1 cellular context compared by ENCODE assay signal in the genomic region with DNA sequence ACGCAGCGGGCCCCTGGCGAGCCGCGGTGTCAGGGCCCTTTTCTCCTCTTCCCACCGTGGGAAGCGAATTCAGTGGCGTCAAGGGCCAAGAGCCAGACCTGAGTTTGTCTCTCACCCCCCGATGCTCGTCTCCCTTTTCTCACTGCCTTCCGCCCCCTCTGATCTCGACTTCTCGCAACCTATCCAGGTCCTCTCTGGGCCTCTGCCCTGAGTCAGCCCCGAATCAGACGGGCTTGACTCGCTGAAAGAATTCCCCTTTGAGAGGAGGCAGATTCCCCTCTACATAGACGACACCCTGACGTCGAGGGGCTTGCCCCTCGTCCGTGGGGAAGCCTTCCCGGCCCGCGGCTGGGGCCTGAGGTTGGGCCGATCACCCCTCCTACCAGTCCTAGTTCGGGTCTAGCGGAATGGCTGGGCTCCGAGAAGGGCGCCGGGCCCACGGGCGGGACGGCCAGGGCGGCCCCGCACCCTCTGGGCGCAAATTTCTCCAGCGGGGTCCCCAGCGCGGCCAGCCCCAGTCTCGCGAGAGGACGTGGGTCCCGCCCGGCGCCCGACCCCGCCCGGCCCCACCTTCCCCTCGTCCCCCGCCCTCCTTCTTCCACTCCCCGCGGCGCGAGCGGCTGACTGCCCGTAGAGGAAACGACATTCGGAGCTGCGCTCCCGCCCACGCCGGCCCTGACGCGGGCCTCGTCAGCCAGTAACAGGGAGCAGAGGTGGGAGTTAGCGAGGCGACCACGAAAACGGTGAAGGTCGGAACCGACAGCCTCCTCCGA.
TF ChIP-seq lines count a peak whose summit lies in the region.

A gene with protein sequence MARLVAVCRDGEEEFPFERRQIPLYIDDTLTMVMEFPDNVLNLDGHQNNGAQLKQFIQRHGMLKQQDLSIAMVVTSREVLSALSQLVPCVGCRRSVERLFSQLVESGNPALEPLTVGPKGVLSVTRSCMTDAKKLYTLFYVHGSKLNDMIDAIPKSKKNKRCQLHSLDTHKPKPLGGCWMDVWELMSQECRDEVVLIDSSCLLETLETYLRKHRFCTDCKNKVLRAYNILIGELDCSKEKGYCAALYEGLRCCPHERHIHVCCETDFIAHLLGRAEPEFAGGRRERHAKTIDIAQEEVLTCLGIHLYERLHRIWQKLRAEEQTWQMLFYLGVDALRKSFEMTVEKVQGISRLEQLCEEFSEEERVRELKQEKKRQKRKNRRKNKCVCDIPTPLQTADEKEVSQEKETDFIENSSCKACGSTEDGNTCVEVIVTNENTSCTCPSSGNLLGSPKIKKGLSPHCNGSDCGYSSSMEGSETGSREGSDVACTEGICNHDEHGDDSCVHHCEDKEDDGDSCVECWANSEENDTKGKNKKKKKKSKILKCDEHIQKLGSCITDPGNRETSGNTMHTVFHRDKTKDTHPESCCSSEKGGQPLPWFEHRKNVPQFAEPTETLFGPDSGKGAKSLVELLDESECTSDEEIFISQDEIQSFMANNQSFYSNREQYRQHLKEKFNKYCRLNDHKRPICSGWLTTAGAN (plus strand): TSS at position 600 of the 773 bp plus-strand sequence. CDS start 806 bp downstream, outside the sequence.

TF ChIP-seq in HepG2, 621 proteins besides CTCF, POLR2A, EP300 and RAD21 (continued from another document and continues in another):
- TF ChIP-seq ZC3H13 (CRISPR knock-in tag; IDR thresholded peaks at IDR 0.05) (no peak; the same call in 1 of the 2 replicates), ZSCAN9 (CRISPR knock-in tag; IDR thresholded peaks at IDR 0.05; ENCODE audit: borderline replicate concordance) (peak; percentile 83), ZNF256 (CRISPR knock-in tag; conservative IDR thresholded peaks at IDR 0.05) (no peak), ZNF557 (CRISPR knock-in tag; IDR thresholded peaks at IDR 0.05) (no peak), ZFP36 (IDR thresholded peaks at IDR 0.05; ENCODE audit: borderline replicate concordance, low read depth, low read length, partially characterized antibody) (no peak), FOXJ3 (CRISPR knock-in tag; IDR thresholded peaks at IDR 0.05; ENCODE audit: borderline replicate concordance) (no peak), RARA (CRISPR knock-in tag; IDR thresholded peaks at IDR 0.05) (no peak), TBL1XR1 (IDR thresholded peaks at IDR 0.05; ENCODE audit: borderline replicate concordance, low read length, partially characterized antibody) (no peak), FOXK2 (IDR thresholded peaks at IDR 0.05) (no peak), ZNF605 (CRISPR knock-in tag; IDR thresholded peaks at IDR 0.05) (no peak), ZNF839 (CRISPR knock-in tag; IDR thresholded peaks at IDR 0.05; ENCODE audit: borderline replicate concordance) (peak; percentile 76), ZNF367 (CRISPR knock-in tag; IDR thresholded peaks at IDR 0.05; ENCODE audit: borderline replicate concordance) (no peak; the same call in 1 of the 2 replicates), MAZ (IDR thresholded peaks at IDR 0.05; ENCODE audit: borderline replicate concordance, low read depth, low read length) (peak; percentile 80; the same call in 1 of the 2 replicates), MAZ (CRISPR knock-in tag; IDR thresholded peaks at IDR 0.05; ENCODE audit: low read depth) (peak; percentile 79), ZNF274 (CRISPR knock-in tag; IDR thresholded peaks at IDR 0.05) (peak; percentile 60; the same call in 1 of the 2 replicates), REXO4 (CRISPR knock-in tag; IDR thresholded peaks at IDR 0.05; ENCODE audit: borderline replicate concordance) (no peak), NPAS2 (CRISPR knock-in tag; IDR thresholded peaks at IDR 0.05; ENCODE audit: borderline replicate concordance) (no peak), TEAD3 (CRISPR knock-in tag; optimal IDR thresholded peaks at IDR 0.05; ENCODE audit: borderline replicate concordance) (peak; percentile 21), ZNF652 (CRISPR knock-in tag; IDR thresholded peaks at IDR 0.05; ENCODE audit: borderline replicate concordance, low read depth) (no peak), FIP1L1 (IDR thresholded peaks at IDR 0.05; ENCODE audit: borderline replicate concordance, insufficient read depth, low read depth, low read length) (no peak), DMAP1 (CRISPR knock-in tag; IDR thresholded peaks at IDR 0.05) (peak; percentile 41; the same call in 1 of the 2 replicates), SETDB1 (CRISPR knock-in tag; IDR thresholded peaks at IDR 0.05; ENCODE audit: borderline replicate concordance) (no peak), ZFP1 (CRISPR knock-in tag; IDR thresholded peaks at IDR 0.05) (no peak), ZKSCAN1 (IDR thresholded peaks at IDR 0.05; ENCODE audit: low read length) (no peak), ERF (CRISPR knock-in tag; IDR thresholded peaks at IDR 0.05) (0 out of 2 replicates have a peak, but pooled peaks have one; percentile 46), MED8 (CRISPR knock-in tag; IDR thresholded peaks at IDR 0.05; ENCODE audit: insufficient replicate concordance) (peak; percentile 66), ZNF567 (CRISPR knock-in tag; IDR thresholded peaks at IDR 0.05; ENCODE audit: borderline replicate concordance) (peak; percentile 68; the same call in 1 of the 2 replicates)
- TF ChIP-seq, protein P1, sequence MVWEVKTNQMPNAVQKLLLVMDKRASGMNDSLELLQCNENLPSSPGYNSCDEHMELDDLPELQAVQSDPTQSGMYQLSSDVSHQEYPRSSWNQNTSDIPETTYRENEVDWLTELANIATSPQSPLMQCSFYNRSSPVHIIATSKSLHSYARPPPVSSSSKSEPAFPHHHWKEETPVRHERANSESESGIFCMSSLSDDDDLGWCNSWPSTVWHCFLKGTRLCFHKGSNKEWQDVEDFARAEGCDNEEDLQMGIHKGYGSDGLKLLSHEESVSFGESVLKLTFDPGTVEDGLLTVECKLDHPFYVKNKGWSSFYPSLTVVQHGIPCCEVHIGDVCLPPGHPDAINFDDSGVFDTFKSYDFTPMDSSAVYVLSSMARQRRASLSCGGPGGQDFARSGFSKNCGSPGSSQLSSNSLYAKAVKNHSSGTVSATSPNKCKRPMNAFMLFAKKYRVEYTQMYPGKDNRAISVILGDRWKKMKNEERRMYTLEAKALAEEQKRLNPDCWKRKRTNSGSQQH (CRISPR knock-in tag; IDR thresholded peaks at IDR 0.05; ENCODE audit: low read depth) = peak; percentile 21; the same call in 1 of the 2 replicates
- TF ChIP-seq, protein P2, sequence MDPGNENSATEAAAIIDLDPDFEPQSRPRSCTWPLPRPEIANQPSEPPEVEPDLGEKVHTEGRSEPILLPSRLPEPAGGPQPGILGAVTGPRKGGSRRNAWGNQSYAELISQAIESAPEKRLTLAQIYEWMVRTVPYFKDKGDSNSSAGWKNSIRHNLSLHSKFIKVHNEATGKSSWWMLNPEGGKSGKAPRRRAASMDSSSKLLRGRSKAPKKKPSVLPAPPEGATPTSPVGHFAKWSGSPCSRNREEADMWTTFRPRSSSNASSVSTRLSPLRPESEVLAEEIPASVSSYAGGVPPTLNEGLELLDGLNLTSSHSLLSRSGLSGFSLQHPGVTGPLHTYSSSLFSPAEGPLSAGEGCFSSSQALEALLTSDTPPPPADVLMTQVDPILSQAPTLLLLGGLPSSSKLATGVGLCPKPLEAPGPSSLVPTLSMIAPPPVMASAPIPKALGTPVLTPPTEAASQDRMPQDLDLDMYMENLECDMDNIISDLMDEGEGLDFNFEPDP (CRISPR knock-in tag; conservative IDR thresholded peaks at IDR 0.05) = no peak
- TF ChIP-seq, protein P3, sequence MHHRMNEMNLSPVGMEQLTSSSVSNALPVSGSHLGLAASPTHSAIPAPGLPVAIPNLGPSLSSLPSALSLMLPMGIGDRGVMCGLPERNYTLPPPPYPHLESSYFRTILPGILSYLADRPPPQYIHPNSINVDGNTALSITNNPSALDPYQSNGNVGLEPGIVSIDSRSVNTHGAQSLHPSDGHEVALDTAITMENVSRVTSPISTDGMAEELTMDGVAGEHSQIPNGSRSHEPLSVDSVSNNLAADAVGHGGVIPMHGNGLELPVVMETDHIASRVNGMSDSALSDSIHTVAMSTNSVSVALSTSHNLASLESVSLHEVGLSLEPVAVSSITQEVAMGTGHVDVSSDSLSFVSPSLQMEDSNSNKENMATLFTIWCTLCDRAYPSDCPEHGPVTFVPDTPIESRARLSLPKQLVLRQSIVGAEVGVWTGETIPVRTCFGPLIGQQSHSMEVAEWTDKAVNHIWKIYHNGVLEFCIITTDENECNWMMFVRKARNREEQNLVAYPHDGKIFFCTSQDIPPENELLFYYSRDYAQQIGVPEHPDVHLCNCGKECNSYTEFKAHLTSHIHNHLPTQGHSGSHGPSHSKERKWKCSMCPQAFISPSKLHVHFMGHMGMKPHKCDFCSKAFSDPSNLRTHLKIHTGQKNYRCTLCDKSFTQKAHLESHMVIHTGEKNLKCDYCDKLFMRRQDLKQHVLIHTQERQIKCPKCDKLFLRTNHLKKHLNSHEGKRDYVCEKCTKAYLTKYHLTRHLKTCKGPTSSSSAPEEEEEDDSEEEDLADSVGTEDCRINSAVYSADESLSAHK (CRISPR knock-in tag; IDR thresholded peaks at IDR 0.05; ENCODE audit: borderline replicate concordance) = no peak
- TF ChIP-seq, protein P4, sequence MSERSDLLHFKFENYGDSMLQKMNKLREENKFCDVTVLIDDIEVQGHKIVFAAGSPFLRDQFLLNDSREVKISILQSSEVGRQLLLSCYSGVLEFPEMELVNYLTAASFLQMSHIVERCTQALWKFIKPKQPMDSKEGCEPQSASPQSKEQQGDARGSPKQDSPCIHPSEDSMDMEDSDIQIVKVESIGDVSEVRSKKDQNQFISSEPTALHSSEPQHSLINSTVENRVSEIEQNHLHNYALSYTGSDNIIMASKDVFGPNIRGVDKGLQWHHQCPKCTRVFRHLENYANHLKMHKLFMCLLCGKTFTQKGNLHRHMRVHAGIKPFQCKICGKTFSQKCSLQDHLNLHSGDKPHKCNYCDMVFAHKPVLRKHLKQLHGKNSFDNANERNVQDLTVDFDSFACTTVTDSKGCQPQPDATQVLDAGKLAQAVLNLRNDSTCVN (CRISPR knock-in tag; IDR thresholded peaks at IDR 0.05; ENCODE audit: borderline replicate concordance) = no peak
- TF ChIP-seq, protein P5, sequence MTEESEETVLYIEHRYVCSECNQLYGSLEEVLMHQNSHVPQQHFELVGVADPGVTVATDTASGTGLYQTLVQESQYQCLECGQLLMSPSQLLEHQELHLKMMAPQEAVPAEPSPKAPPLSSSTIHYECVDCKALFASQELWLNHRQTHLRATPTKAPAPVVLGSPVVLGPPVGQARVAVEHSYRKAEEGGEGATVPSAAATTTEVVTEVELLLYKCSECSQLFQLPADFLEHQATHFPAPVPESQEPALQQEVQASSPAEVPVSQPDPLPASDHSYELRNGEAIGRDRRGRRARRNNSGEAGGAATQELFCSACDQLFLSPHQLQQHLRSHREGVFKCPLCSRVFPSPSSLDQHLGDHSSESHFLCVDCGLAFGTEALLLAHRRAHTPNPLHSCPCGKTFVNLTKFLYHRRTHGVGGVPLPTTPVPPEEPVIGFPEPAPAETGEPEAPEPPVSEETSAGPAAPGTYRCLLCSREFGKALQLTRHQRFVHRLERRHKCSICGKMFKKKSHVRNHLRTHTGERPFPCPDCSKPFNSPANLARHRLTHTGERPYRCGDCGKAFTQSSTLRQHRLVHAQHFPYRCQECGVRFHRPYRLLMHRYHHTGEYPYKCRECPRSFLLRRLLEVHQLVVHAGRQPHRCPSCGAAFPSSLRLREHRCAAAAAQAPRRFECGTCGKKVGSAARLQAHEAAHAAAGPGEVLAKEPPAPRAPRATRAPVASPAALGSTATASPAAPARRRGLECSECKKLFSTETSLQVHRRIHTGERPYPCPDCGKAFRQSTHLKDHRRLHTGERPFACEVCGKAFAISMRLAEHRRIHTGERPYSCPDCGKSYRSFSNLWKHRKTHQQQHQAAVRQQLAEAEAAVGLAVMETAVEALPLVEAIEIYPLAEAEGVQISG (CRISPR knock-in tag; IDR thresholded peaks at IDR 0.05) = peak; percentile 59
- TF ChIP-seq, protein P6, sequence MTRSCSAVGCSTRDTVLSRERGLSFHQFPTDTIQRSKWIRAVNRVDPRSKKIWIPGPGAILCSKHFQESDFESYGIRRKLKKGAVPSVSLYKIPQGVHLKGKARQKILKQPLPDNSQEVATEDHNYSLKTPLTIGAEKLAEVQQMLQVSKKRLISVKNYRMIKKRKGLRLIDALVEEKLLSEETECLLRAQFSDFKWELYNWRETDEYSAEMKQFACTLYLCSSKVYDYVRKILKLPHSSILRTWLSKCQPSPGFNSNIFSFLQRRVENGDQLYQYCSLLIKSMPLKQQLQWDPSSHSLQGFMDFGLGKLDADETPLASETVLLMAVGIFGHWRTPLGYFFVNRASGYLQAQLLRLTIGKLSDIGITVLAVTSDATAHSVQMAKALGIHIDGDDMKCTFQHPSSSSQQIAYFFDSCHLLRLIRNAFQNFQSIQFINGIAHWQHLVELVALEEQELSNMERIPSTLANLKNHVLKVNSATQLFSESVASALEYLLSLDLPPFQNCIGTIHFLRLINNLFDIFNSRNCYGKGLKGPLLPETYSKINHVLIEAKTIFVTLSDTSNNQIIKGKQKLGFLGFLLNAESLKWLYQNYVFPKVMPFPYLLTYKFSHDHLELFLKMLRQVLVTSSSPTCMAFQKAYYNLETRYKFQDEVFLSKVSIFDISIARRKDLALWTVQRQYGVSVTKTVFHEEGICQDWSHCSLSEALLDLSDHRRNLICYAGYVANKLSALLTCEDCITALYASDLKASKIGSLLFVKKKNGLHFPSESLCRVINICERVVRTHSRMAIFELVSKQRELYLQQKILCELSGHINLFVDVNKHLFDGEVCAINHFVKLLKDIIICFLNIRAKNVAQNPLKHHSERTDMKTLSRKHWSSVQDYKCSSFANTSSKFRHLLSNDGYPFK (CRISPR knock-in tag; IDR thresholded peaks at IDR 0.05; ENCODE audit: borderline replicate concordance) = no peak
- TF ChIP-seq, protein P7, sequence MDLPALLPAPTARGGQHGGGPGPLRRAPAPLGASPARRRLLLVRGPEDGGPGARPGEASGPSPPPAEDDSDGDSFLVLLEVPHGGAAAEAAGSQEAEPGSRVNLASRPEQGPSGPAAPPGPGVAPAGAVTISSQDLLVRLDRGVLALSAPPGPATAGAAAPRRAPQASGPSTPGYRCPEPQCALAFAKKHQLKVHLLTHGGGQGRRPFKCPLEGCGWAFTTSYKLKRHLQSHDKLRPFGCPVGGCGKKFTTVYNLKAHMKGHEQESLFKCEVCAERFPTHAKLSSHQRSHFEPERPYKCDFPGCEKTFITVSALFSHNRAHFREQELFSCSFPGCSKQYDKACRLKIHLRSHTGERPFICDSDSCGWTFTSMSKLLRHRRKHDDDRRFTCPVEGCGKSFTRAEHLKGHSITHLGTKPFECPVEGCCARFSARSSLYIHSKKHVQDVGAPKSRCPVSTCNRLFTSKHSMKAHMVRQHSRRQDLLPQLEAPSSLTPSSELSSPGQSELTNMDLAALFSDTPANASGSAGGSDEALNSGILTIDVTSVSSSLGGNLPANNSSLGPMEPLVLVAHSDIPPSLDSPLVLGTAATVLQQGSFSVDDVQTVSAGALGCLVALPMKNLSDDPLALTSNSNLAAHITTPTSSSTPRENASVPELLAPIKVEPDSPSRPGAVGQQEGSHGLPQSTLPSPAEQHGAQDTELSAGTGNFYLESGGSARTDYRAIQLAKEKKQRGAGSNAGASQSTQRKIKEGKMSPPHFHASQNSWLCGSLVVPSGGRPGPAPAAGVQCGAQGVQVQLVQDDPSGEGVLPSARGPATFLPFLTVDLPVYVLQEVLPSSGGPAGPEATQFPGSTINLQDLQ (CRISPR knock-in tag; IDR thresholded peaks at IDR 0.05) = 0 out of 2 replicates have a peak, but pooled peaks have one; percentile 6
- TF ChIP-seq, protein P8, sequence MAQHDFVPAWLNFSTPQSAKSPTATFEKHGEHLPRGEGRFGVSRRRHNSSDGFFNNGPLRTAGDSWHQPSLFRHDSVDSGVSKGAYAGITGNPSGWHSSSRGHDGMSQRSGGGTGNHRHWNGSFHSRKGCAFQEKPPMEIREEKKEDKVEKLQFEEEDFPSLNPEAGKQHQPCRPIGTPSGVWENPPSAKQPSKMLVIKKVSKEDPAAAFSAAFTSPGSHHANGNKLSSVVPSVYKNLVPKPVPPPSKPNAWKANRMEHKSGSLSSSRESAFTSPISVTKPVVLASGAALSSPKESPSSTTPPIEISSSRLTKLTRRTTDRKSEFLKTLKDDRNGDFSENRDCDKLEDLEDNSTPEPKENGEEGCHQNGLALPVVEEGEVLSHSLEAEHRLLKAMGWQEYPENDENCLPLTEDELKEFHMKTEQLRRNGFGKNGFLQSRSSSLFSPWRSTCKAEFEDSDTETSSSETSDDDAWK (CRISPR knock-in tag; IDR thresholded peaks at IDR 0.05) = no peak
